ENCODE assay signal across 1 cellular context in genomic region chr10:6074489-6075301, GRCh38.
TF ChIP-seq lines count a peak whose summit lies in the region.

No MANE protein-coding gene starts in this region.

TF ChIP-seq in K562, 482 proteins besides CTCF, POLR2A, EP300 and RAD21 (continued from another document):
- TF ChIP-seq MYNN (IDR thresholded peaks at IDR 0.05) (no peak), MYNN (CRISPR knock-in tag; IDR thresholded peaks at IDR 0.05) (no peak), TSC22D4 (tag; IDR thresholded peaks at IDR 0.05) (no peak), SRSF7 (optimal IDR thresholded peaks at IDR 0.05; ENCODE audit: low read depth, low read length) (no peak), ILF3 (IDR thresholded peaks at IDR 0.05; ENCODE audit: borderline replicate concordance) (no peak), ATF6 (CRISPR knock-in tag; IDR thresholded peaks at IDR 0.05) (no peak), HLTF (IDR thresholded peaks at IDR 0.05) (no peak), MTA2 (IDR thresholded peaks at IDR 0.05; ENCODE audit: low read depth) (no peak), SIX5 (IDR thresholded peaks at IDR 0.05; ENCODE audit: borderline replicate concordance in 1 of 2, insufficient read depth in 1 of 2, low read depth in 1 of 2, low read length in 2 of 2) (no peak), FOXO4 (CRISPR knock-in tag; IDR thresholded peaks at IDR 0.05) (no peak), BRD4 (IDR thresholded peaks at IDR 0.05) (no peak), XRCC4 (IDR thresholded peaks at IDR 0.05; ENCODE audit: extremely low read depth, insufficient read depth, insufficient read length) (no peak), LCOR (CRISPR knock-in tag; IDR thresholded peaks at IDR 0.05) (no peak), SOX6 (IDR thresholded peaks at IDR 0.05) (no peak), BRF1 (IDR thresholded peaks at IDR 0.05; ENCODE audit: borderline replicate concordance, extremely low read depth, insufficient read length) (no peak), FOXP4 (CRISPR knock-in tag; IDR thresholded peaks at IDR 0.05; ENCODE audit: borderline replicate concordance) (no peak), HDGF (IDR thresholded peaks at IDR 0.05) (no peak)
- TF ChIP-seq, protein P1, sequence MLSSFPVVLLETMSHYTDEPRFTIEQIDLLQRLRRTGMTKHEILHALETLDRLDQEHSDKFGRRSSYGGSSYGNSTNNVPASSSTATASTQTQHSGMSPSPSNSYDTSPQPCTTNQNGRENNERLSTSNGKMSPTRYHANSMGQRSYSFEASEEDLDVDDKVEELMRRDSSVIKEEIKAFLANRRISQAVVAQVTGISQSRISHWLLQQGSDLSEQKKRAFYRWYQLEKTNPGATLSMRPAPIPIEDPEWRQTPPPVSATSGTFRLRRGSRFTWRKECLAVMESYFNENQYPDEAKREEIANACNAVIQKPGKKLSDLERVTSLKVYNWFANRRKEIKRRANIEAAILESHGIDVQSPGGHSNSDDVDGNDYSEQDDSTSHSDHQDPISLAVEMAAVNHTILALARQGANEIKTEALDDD (IDR thresholded peaks at IDR 0.05): peak; percentile 85
- TF ChIP-seq, protein P2, sequence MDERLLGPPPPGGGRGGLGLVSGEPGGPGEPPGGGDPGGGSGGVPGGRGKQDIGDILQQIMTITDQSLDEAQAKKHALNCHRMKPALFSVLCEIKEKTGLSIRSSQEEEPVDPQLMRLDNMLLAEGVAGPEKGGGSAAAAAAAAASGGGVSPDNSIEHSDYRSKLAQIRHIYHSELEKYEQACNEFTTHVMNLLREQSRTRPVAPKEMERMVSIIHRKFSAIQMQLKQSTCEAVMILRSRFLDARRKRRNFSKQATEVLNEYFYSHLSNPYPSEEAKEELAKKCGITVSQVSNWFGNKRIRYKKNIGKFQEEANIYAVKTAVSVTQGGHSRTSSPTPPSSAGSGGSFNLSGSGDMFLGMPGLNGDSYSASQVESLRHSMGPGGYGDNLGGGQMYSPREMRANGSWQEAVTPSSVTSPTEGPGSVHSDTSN (CRISPR knock-in tag; IDR thresholded peaks at IDR 0.05; ENCODE audit: low read depth): no peak
- TF ChIP-seq, protein P2 (tag; conservative IDR thresholded peaks at IDR 0.05; ENCODE audit: low read depth): peak; percentile 57
